In the genomic region with DNA sequence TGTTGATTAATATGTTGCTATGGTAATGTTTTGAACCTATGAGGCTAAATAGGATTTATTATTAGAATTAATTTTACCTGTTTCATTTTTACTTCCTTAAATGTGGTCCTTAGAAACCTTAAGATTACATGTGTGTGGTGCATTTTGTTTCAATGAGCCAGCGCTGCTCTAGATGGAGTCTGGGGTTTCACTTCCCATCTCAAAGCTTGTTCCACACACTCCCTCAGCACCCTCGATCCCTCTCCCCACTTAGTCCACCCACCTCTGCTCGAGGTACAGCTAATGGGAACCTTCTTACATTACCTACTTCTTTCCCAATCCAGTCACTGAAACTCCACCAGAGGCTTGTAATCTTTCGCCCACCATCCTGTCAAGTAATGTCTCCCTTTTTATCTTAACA, we compare ENCODE assay signal across 14 cellular contexts.
DNase-seq lines count a peak whose midpoint lies in the region; ATAC-seq and TF ChIP-seq lines count a peak whose summit lies in the region.
"Had no signal": no experiment of that assay in that cellular context is flagged by ENCODE, and none has a peak within 500 bp of the region (broad histone marks: within the 10 kb centered on the region; RNA-seq: fewer than 3 reads in every experiment).

No MANE protein-coding gene starts in this region.

- H3K4me3 ChIP-seq in MM.1S (ENCODE audit: low read length) (no peak overlapping the region), esophagus muscularis mucosa (no peak overlapping the region)
- H3K4me3 ChIP-seq: lower lobe of right lung, neural progenitor cell, stomach had no signal

- no peaks in the 10 kb centered on the region for H3F3A ChIP-seq in MM.1S (ENCODE audit: insufficient read depth, low read length)

- in situ Hi-C loops in KBM-7 (cut with MboI; ENCODE audit: low pct_unique_long_range_greater_than_20kb, low sequenced_read_pairs), result no loop called here
- in situ Hi-C loops in GM13976 (cut with MboI; ENCODE audit: low sequenced_read_pairs, unreplicated experiment), result no loop called here

- WGBS in esophagus muscularis mucosa, result 93% methylated on average over 4 of the region's 4 CpGs

- TF ChIP-seq EP300 in esophagus muscularis mucosa (IDR thresholded peaks at IDR 0.05), result no peak

- TF ChIP-seq CTCF in MM.1S (IDR thresholded peaks at IDR 0.05; ENCODE audit: low read length) (no peak), esophagus muscularis mucosa (IDR thresholded peaks at IDR 0.05) (no peak), GM13976 (IDR thresholded peaks at IDR 0.05; ENCODE audit: borderline replicate concordance, control extremely low read depth, extremely low read depth, insufficient read depth, missing control alignments) (no peak)

- H3K79me2 ChIP-seq in MM.1S (ENCODE audit: low read length), result no peaks in the 10 kb centered on the region

- no peak overlapping the region for H3K4me2 ChIP-seq in MM.1S (ENCODE audit: low read depth, low read length)
- H3K4me2 ChIP-seq: neural progenitor cell had no signal

- H3K9me3 ChIP-seq in MM.1S (replicated peaks; ENCODE audit: insufficient read depth, low read length), result no peaks in the 10 kb centered on the region
- H3K9me3 ChIP-seq in esophagus muscularis mucosa, result no peaks in the 10 kb centered on the region
- H3K9me3 ChIP-seq: lower lobe of right lung, stomach had no signal

- H3K9ac ChIP-seq in MM.1S (ENCODE audit: low read length), result no peak overlapping the region
- H3K9ac ChIP-seq: neural progenitor cell had no signal

- no peak overlapping the region for H2AFZ ChIP-seq in MM.1S (ENCODE audit: low read length)
- H2AFZ ChIP-seq: neural progenitor cell had no signal

- no peak for TF ChIP-seq POLR2A in esophagus muscularis mucosa (IDR thresholded peaks at IDR 0.05; ENCODE audit: low read depth)

- H3K4me1 ChIP-seq in MM.1S (ENCODE audit: low read length) (no peaks in the 10 kb centered on the region), esophagus muscularis mucosa (peaks cover 0 to 9% (median 2%) of the 10 kb centered on the region in 4 donors)
- H3K4me1 ChIP-seq: lower lobe of right lung, neural progenitor cell, stomach had no signal

- intact Hi-C loops in esophagus muscularis mucosa (cut with DNase I), result no loop called here

- ATAC-seq in GM18867 (IDR thresholded peaks at IDR 0.05; ENCODE audit: unreplicated experiment) (peak; percentile 84), GM21528 (IDR thresholded peaks at IDR 0.05; ENCODE audit: low FRiP score, unreplicated experiment) (peak; percentile 93), HG02981 (IDR thresholded peaks at IDR 0.05; ENCODE audit: unreplicated experiment) (peak; percentile 82), HG03108 (IDR thresholded peaks at IDR 0.05; ENCODE audit: unreplicated experiment) (no peak)
- ATAC-seq: esophagus mucosa, lower lobe of right lung, WTC11 had no signal

- H3K27me3 ChIP-seq in MM.1S (replicated peaks; ENCODE audit: insufficient read depth, low read length), result no peaks in the 10 kb centered on the region
- no peaks in the 10 kb centered on the region for H3K27me3 ChIP-seq in esophagus muscularis mucosa
- H3K27me3 ChIP-seq: neural progenitor cell, stomach had no signal

- H3K36me3 ChIP-seq in MM.1S (replicated peaks; ENCODE audit: insufficient read depth, low read length) (no peaks in the 10 kb centered on the region), esophagus muscularis mucosa (no peaks in the 10 kb centered on the region)
- H3K36me3 ChIP-seq: lower lobe of right lung, neural progenitor cell, stomach had no signal

- H3K9me2 ChIP-seq in MM.1S (replicated peaks; ENCODE audit: insufficient read depth, low read length), result no peaks in the 10 kb centered on the region

- no peak overlapping the region for H3K27ac ChIP-seq in MM.1S (ENCODE audit: low read length)
- H3K27ac ChIP-seq in esophagus muscularis mucosa (replicated peaks in 1 of 4), result no peak overlapping the region
- H3K27ac ChIP-seq: lower lobe of right lung, neural progenitor cell, stomach had no signal

- H4K20me1 ChIP-seq in MM.1S (ENCODE audit: insufficient read depth, low read length), result no peaks in the 10 kb centered on the region

- peak; percentile 6 for DNase-seq in MM.1S
- no peak for DNase-seq in esophagus muscularis mucosa (ENCODE audit: extremely low spot score)
- no peak for DNase-seq in KBM-7
- no peak for DNase-seq in GM13976 (ENCODE audit: low spot score)
- DNase-seq: activated T-cell treated with anti-CD3 and anti-CD28 coated beads for 4 hours, lower lobe of right lung, stomach had no signal
